Comparison of ENCODE assay signal across 8 cellular contexts in genomic region chr5:43039115-43039467, GRCh38. TPM values are rescaled to one million over a fixed set of nuclear protein-coding genes. Genes with fewer than 3 reads are reported as not detected.
DNase-seq lines count a peak whose midpoint lies in the region; ATAC-seq and TF ChIP-seq lines count a peak whose summit lies in the region.

No MANE protein-coding gene starts in this region.

- H3K27me3 Mint-ChIP-seq in activated CD4-positive, alpha-beta T cell treated with anti-CD3 and anti-CD28 coated beads, Interleukin-2, amount 10 ng/mL, durations not matched to agents 7 days and 5 days: no peaks in the 10 kb centered on the region
- H3K27me3 Mint-ChIP-seq in activated naive CD8-positive, alpha-beta T cell: no peaks in the 10 kb centered on the region

- peaks cover 41% of the 10 kb centered on the region for H3K4me1 Mint-ChIP-seq in activated CD4-positive, alpha-beta T cell treated with anti-CD3 and anti-CD28 coated beads, Interleukin-2, amount 10 ng/mL, durations not matched to agents 7 days and 5 days
- H3K4me1 Mint-ChIP-seq in activated naive CD8-positive, alpha-beta T cell (ENCODE audit: low read depth): peaks cover 51% of the 10 kb centered on the region

- no peaks in the 10 kb centered on the region for H3K27me3 ChIP-seq in kidney epithelial cell (ENCODE audit: control insufficient read depth, insufficient read depth, low read length)

- no peaks in the 10 kb centered on the region for H3K9me3 Mint-ChIP-seq in activated CD4-positive, alpha-beta T cell treated with anti-CD3 and anti-CD28 coated beads, Interleukin-2, amount 10 ng/mL, durations not matched to agents 7 days and 5 days
- H3K9me3 Mint-ChIP-seq in activated naive CD8-positive, alpha-beta T cell (ENCODE audit: low read depth): no peaks in the 10 kb centered on the region

- POLR2A ChIA-PET in activated CD4-positive, alpha-beta T cell treated with anti-CD3 and anti-CD28 coated beads, Interleukin-2, amount 10 ng/mL, durations not matched to agents 7 days and 5 days (lab: Charles Lee): interaction anchor here (1.6 to 6.1 kb wide), 4 partner anchors 21 to 47 kb away, joined by 6 to 108 read pairs (median 24); no protein-coding TSS in a partner anchor

- CTCF ChIA-PET in activated CD4-positive, alpha-beta T cell treated with anti-CD3 and anti-CD28 coated beads, Interleukin-2, amount 10 ng/mL, durations not matched to agents 7 days and 5 days (lab: Charles Lee): interaction anchor here (0.6 to 4.8 kb wide), 12 partner anchors 9 to 92 kb away, joined by 3 to 70 read pairs (median 6); no protein-coding TSS in a partner anchor

- ATAC-seq in GM18861 (IDR thresholded peaks at IDR 0.05; ENCODE audit: unreplicated experiment) (no peak), HG03045 (IDR thresholded peaks at IDR 0.05; ENCODE audit: unreplicated experiment) (no peak)

- H3K36me3 ChIP-seq in kidney epithelial cell (ENCODE audit: control insufficient read depth, insufficient read depth, low read length): no peaks in the 10 kb centered on the region

- H3K4me3 Mint-ChIP-seq in activated CD4-positive, alpha-beta T cell treated with anti-CD3 and anti-CD28 coated beads, Interleukin-2, amount 10 ng/mL, durations not matched to agents 7 days and 5 days: peak overlapping the region; percentile 94
- peak overlapping the region; percentile 97 for H3K4me3 Mint-ChIP-seq in activated naive CD8-positive, alpha-beta T cell

- peak overlapping the region; percentile 99 for H3K27ac Mint-ChIP-seq in activated CD4-positive, alpha-beta T cell treated with anti-CD3 and anti-CD28 coated beads, Interleukin-2, amount 10 ng/mL, durations not matched to agents 7 days and 5 days
- H3K27ac Mint-ChIP-seq in activated naive CD8-positive, alpha-beta T cell: peak overlapping the region; percentile 99

- no peak for TF ChIP-seq CTCF in kidney epithelial cell (IDR thresholded peaks at IDR 0.05; ENCODE audit: insufficient read depth, low read length, poor library complexity, severe bottlenecking)

- DNase-seq in activated CD4-positive, alpha-beta T cell treated with anti-CD3 and anti-CD28 coated beads, Interleukin-2, amount 10 ng/mL, durations not matched to agents 7 days and 5 days: no peak
- no peak for DNase-seq in activated CD4-positive, alpha-beta T cell treated with anti-CD3 and anti-CD28 coated beads for 1 hour
- DNase-seq in kidney epithelial cell (ENCODE audit: low read depth) (no peak), substantia nigra (lab: John Stamatoyannopoulos, UW) (no peak)
- DNase-seq in activated CD4-positive, CD25-positive, alpha-beta regulatory T cell treated with anti-CD3 and anti-CD28 coated beads, Interleukin-2, amount 50 U/mL, for 72 hours: no peak

- peak overlapping the region; percentile 72 for H3K27ac ChIP-seq in substantia nigra (ENCODE audit: low read depth, low read length, poor library complexity, severe bottlenecking)

- H3K4me3 ChIP-seq in kidney epithelial cell (ENCODE audit: low read depth, low read length): peak overlapping the region; percentile 44

- peaks cover 36% of the 10 kb centered on the region for H3K36me3 Mint-ChIP-seq in activated CD4-positive, alpha-beta T cell treated with anti-CD3 and anti-CD28 coated beads, Interleukin-2, amount 10 ng/mL, durations not matched to agents 7 days and 5 days (ENCODE audit: low read depth)
- no peaks in the 10 kb centered on the region for H3K36me3 Mint-ChIP-seq in activated naive CD8-positive, alpha-beta T cell

RNA-seq across cellular contexts. Expression of gene ANXA2R, which starts 1.0 kb away (rescaled TPM):
- total RNA-seq in activated CD4-positive, alpha-beta T cell treated with anti-CD3 and anti-CD28 coated beads, Interleukin-2, amount 10 ng/mL, durations not matched to agents 7 days and 5 days: 10 to 100 TPM; 29.5 to 32.0 TPM
- 0.34 and 0.79 TPM in 2 replicates for total RNA-seq in kidney epithelial cell

Comparison
In these comparisons a context has a peak if more than half of its experiments do, and no peak if none do; other contexts are left out.
1. RNA of gene ANXA2R, which starts 1.0 kb away (total RNA-seq): 29.5 to 32.0 TPM in activated CD4-positive, alpha-beta T cell treated with anti-CD3 and anti-CD28 coated beads, Interleukin-2, amount 10 ng/mL, durations not matched to agents 7 days and 5 days; 0.34 to 0.79 TPM in kidney epithelial cell; every median in the first group is over 10 times any median in the second.